18 cellular contexts compared by ENCODE assay signal in the genomic region with DNA sequence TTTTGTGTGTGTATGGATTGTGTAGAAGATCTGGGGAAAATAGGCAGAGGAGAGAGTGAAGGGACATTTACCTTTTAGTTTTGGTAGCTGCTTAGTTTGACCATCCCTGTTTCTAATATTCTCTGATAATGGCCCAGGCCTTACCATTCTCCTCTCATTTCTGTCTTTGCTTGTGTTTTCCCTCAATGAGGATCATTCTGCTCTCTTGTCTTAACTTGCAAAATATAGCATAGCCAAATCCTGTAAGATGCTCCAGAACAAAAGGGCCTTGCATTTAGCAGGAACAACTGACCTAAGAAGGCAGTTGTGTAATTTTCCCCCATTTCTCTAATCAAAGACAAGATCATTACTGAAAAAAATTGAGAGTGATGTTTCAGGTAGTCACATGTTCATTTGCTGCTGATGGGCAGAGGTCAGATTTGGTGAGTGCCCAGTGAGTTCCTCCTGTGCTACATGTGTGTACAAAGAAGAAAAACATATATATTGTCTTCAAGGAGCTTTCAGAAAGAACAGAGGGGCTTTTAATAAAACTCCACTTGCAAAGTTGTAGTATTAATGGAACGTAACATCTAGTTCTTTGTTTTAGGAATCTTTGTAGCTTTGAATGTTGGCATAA.
DNase-seq lines count a peak whose midpoint lies in the region; ATAC-seq and TF ChIP-seq lines count a peak whose summit lies in the region.
"Had no signal": no experiment of that assay in that cellular context is flagged by ENCODE, and none has a peak within 500 bp of the region (broad histone marks: within the 10 kb centered on the region; RNA-seq: fewer than 3 reads in every experiment).

No MANE protein-coding gene starts in this region.

- POLR2A ChIA-PET in HEK293T (lab: Yijun Ruan, JAX) = no interaction called here

- H3K4me1 Mint-ChIP-seq in natural killer cell (peaks cover 75 to 77% of the 10 kb centered on the region in 2 donors), nephron progenitor cell (peaks cover 18% of the 10 kb centered on the region)
- H3K4me1 Mint-ChIP-seq in natural killer cell treated with Interleukin-12 subunit alpha and Interleukin-12 subunit beta and Interleukin-15 and Interleukin-18, amount 100 ng/mL, for 72 hours (ENCODE audit: low read depth in 2 of 2) = peaks cover 47% of the 10 kb centered on the region in 2 donors

- H3K27ac Mint-ChIP-seq in natural killer cell = peak overlapping the region; percentile 6 to 24
- H3K27ac Mint-ChIP-seq in natural killer cell treated with Interleukin-12 subunit alpha and Interleukin-12 subunit beta and Interleukin-15 and Interleukin-18, amount 100 ng/mL, for 72 hours = no peak overlapping the region
- H3K27ac Mint-ChIP-seq in nephron progenitor cell = peak overlapping the region; percentile 2
- H3K27ac Mint-ChIP-seq: B cell had no signal

- no peaks in the 10 kb centered on the region for H3K36me3 Mint-ChIP-seq in natural killer cell
- H3K36me3 Mint-ChIP-seq in natural killer cell treated with Interleukin-12 subunit alpha and Interleukin-12 subunit beta and Interleukin-15 and Interleukin-18, amount 100 ng/mL, for 72 hours = peaks cover 5% of the 10 kb centered on the region
- H3K36me3 Mint-ChIP-seq in nephron progenitor cell (ENCODE audit: low read depth) = peaks cover 11% of the 10 kb centered on the region

- DNase-seq in natural killer cell = no peak
- no peak for DNase-seq in natural killer cell treated with Interleukin-12 subunit alpha and Interleukin-12 subunit beta and Interleukin-15 and Interleukin-18, amount 100 ng/mL, for 72 hours (ENCODE audit: low spot score)
- peak in 1 of 2 experiments; percentile 47 for DNase-seq in erythroblast (lab: John Stamatoyannopoulos, UW)
- DNase-seq in nephron progenitor cell = no peak
- DNase-seq in cerebellum (ENCODE audit: low spot score) = no peak
- no peak for DNase-seq in HEK293T (ENCODE audit: extremely low spot score)
- no peak for DNase-seq in sciatic nerve (ENCODE audit: low spot score)
- DNase-seq: CD4-positive, alpha-beta memory T cell; DMS79; Karpas-422; NCI-H1417 treated with DMSO at 0.1 percent for 48 hours; NCI-H187 treated with DMSO at 0.1 percent for 48 hours; NCI-H2227 treated with DMSO at 0.1 percent for 48 hours; NCI-H524 treated with DMSO at 0.1 percent for 48 hours; PC-9; SIG-M5 had no signal

- ATAC-seq in natural killer cell (no peak), GM18907 (IDR thresholded peaks at IDR 0.05; ENCODE audit: unreplicated experiment) (no peak), sciatic nerve (no peak)
- ATAC-seq in natural killer cell treated with Interleukin-12 subunit alpha and Interleukin-12 subunit beta and Interleukin-15 and Interleukin-18, amount 100 ng/mL, for 72 hours = no peak

- no peaks in the 10 kb centered on the region for H3K27me3 Mint-ChIP-seq in natural killer cell (ENCODE audit: low read depth in 2 of 2)
- no peaks in the 10 kb centered on the region for H3K27me3 Mint-ChIP-seq in natural killer cell treated with Interleukin-12 subunit alpha and Interleukin-12 subunit beta and Interleukin-15 and Interleukin-18, amount 100 ng/mL, for 72 hours
- H3K27me3 Mint-ChIP-seq in nephron progenitor cell (ENCODE audit: low read depth, poor library complexity) = no peaks in the 10 kb centered on the region
- H3K27me3 Mint-ChIP-seq: B cell; CD4-positive, alpha-beta memory T cell had no signal

- TF ChIP-seq CTCF in natural killer cell (IDR thresholded peaks at IDR 0.05) = no peak
- no peak for TF ChIP-seq CTCF in nephron progenitor cell (IDR thresholded peaks at IDR 0.05)

- no peaks in the 10 kb centered on the region for H3K9me3 Mint-ChIP-seq in natural killer cell
- H3K9me3 Mint-ChIP-seq in natural killer cell treated with Interleukin-12 subunit alpha and Interleukin-12 subunit beta and Interleukin-15 and Interleukin-18, amount 100 ng/mL, for 72 hours = no peaks in the 10 kb centered on the region
- H3K9me3 Mint-ChIP-seq in nephron progenitor cell = no peaks in the 10 kb centered on the region
- H3K9me3 Mint-ChIP-seq: CD4-positive, alpha-beta memory T cell had no signal

- CTCF ChIA-PET in HEK293T (lab: Yijun Ruan, JAX) = no interaction called here

- intact Hi-C loops in natural killer cell (cut with micrococcal nuclease) = no loop called here
- intact Hi-C loops in sciatic nerve (cut with DNase I) = no loop called here

- peak; percentile 23 for TF ChIP-seq POLR2A in erythroblast (IDR thresholded peaks at IDR 0.05; ENCODE audit: low read length)

- no peak overlapping the region for H3K4me3 Mint-ChIP-seq in natural killer cell
- H3K4me3 Mint-ChIP-seq in natural killer cell treated with Interleukin-12 subunit alpha and Interleukin-12 subunit beta and Interleukin-15 and Interleukin-18, amount 100 ng/mL, for 72 hours = no peak overlapping the region
- H3K4me3 Mint-ChIP-seq in nephron progenitor cell = no peak overlapping the region
- H3K4me3 Mint-ChIP-seq: B cell had no signal

TF ChIP-seq in HEK293T, 16 proteins besides CTCF, POLR2A, EP300 and RAD21:
- TF ChIP-seq, protein P1, sequence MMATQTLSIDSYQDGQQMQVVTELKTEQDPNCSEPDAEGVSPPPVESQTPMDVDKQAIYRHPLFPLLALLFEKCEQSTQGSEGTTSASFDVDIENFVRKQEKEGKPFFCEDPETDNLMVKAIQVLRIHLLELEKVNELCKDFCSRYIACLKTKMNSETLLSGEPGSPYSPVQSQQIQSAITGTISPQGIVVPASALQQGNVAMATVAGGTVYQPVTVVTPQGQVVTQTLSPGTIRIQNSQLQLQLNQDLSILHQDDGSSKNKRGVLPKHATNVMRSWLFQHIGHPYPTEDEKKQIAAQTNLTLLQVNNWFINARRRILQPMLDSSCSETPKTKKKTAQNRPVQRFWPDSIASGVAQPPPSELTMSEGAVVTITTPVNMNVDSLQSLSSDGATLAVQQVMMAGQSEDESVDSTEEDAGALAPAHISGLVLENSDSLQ (IDR thresholded peaks at IDR 0.05) = no peak
- TF ChIP-seq NFRKB (IDR thresholded peaks at IDR 0.05) = no peak
- TF ChIP-seq TARDBP (IDR thresholded peaks at IDR 0.05) = no peak
- no peak for TF ChIP-seq SP1 (IDR thresholded peaks at IDR 0.05)
- no peak for TF ChIP-seq FOXM1 (IDR thresholded peaks at IDR 0.05; ENCODE audit: borderline replicate concordance)
- TF ChIP-seq CTBP1 (IDR thresholded peaks at IDR 0.05; ENCODE audit: borderline replicate concordance) = no peak
- TF ChIP-seq L3MBTL2 (conservative IDR thresholded peaks at IDR 0.05) = no peak
- no peak for TF ChIP-seq HDGF (IDR thresholded peaks at IDR 0.05; ENCODE audit: borderline replicate concordance)
- TF ChIP-seq ZNF384 (IDR thresholded peaks at IDR 0.05) = no peak
- no peak for TF ChIP-seq BHLHE40 (IDR thresholded peaks at IDR 0.05; ENCODE audit: borderline replicate concordance)
- no peak for TF ChIP-seq LEF1 (IDR thresholded peaks at IDR 0.05; ENCODE audit: borderline replicate concordance)
- TF ChIP-seq ARNT (IDR thresholded peaks at IDR 0.05) = no peak
- no peak for TF ChIP-seq ELF4 (IDR thresholded peaks at IDR 0.05)
- TF ChIP-seq SUZ12 (IDR thresholded peaks at IDR 0.05) = no peak
- TF ChIP-seq FOXA1 (IDR thresholded peaks at IDR 0.05) = no peak

Comparison
In these comparisons a context has a peak if more than half of its experiments do, and no peak if none do; other contexts are left out.
1. H3K27ac Mint-ChIP-seq: peak in natural killer cell (2 of 2) and nephron progenitor cell (single experiment); none in natural killer cell treated with Interleukin-12 subunit alpha and Interleukin-12 subunit beta and Interleukin-15 and Interleukin-18, amount 100 ng/mL, for 72 hours (0 of 2).